In genomic region chr9:127897194-127897692, GRCh38 we compare ENCODE assay signal across 8 cellular contexts. TPM values are rescaled to one million over a fixed set of nuclear protein-coding genes. Genes with fewer than 3 reads are reported as not detected.
A peak's percentile ranks its signal among the peaks of the same experiment; 100 is the strongest.
DNase-seq lines count a peak whose midpoint lies in the region; ATAC-seq and TF ChIP-seq lines count a peak whose summit lies in the region.
"Had no signal": no experiment of that assay in that cellular context is flagged by ENCODE, and none has a peak within 500 bp of the region (broad histone marks: within the 10 kb centered on the region; RNA-seq: fewer than 3 reads in every experiment).

No MANE protein-coding gene starts in this region.

- H3K9me3 ChIP-seq in skeletal muscle tissue (ENCODE audit: control insufficient read depth in 3 of 3, low read length in 3 of 3), result peaks cover 0 to 8% (median 5%) of the 10 kb centered on the region in 3 donors

- H3K36me3 ChIP-seq in brain microvascular endothelial cell (replicated peaks), result peaks cover 39% of the 10 kb centered on the region
- H3K36me3 ChIP-seq in skeletal muscle tissue (ENCODE audit: control insufficient read depth in 3 of 3, insufficient read depth in 3 of 3, low read length in 3 of 3), result peaks cover 38 to 43% (median 40%) of the 10 kb centered on the region in 3 donors

- peaks cover 0 to 2% (median 0%) of the 10 kb centered on the region in 6 donors for H3K9me3 Mint-ChIP-seq in immature natural killer cell

- in situ Hi-C loops in brain microvascular endothelial cell (cut with HindIII; ENCODE audit: low pct_ligation_motif_present, low sequenced_read_pairs), result no loop called here

- H3K9ac ChIP-seq in skeletal muscle tissue (ENCODE audit: low read depth in 1 of 3, low read length in 3 of 3), result peak overlapping the region; percentile 84 to 96 (median 85)

- peaks cover 26 to 39% (median 31%) of the 10 kb centered on the region in 3 donors for H3K4me1 ChIP-seq in skeletal muscle tissue (ENCODE audit: control insufficient read depth in 3 of 3, insufficient read depth in 3 of 3, low read length in 3 of 3)

- H3K27ac ChIP-seq in brain microvascular endothelial cell, result peak overlapping the region; percentile 77
- peak overlapping the region; percentile 96 for H3K27ac ChIP-seq in skeletal muscle tissue (ENCODE audit: low read depth, low read length)

- peaks cover 34 to 43% (median 38%) of the 10 kb centered on the region in 3 donors for H3K36me3 Mint-ChIP-seq in immature natural killer cell

- no peak overlapping the region for H3K4me3 ChIP-seq in GM12865 (ENCODE audit: low read depth, low read length)
- H3K4me3 ChIP-seq in brain microvascular endothelial cell (ENCODE audit: low read depth, low read length), result peak overlapping the region; percentile 27
- peak overlapping the region; percentile 70 to 81 (median 74) for H3K4me3 ChIP-seq in skeletal muscle tissue (ENCODE audit: low read length in 3 of 3)

- no peaks in the 10 kb centered on the region for H3K27me3 ChIP-seq in brain microvascular endothelial cell (replicated peaks)
- H3K27me3 ChIP-seq in skeletal muscle tissue (ENCODE audit: control insufficient read depth in 3 of 3, insufficient read depth in 3 of 3, low read length in 3 of 3), result no peaks in the 10 kb centered on the region

- TF ChIP-seq CTCF in GM12865 (IDR thresholded peaks at IDR 0.05; ENCODE audit: insufficient read depth, low read depth, low read length, missing control alignments), result no peak
- TF ChIP-seq CTCF in brain microvascular endothelial cell (IDR thresholded peaks at IDR 0.05; ENCODE audit: low read depth, low read length, missing control alignments), result no peak

- peak overlapping the region in 5 of 6 donors; percentile 40 to 76 (median 66) for H3K27ac Mint-ChIP-seq in immature natural killer cell
- H3K27ac Mint-ChIP-seq: T-helper 1 cell treated with Interleukin-12 subunit alpha and Interleukin-12 subunit beta and Interleukin-4 antibody, amounts not matched to agents 30 μg/mL and 1 μg/mL, for 36 hours had no signal

- peaks cover 0 to 2% (median 1%) of the 10 kb centered on the region in 3 donors for H3K27me3 Mint-ChIP-seq in immature natural killer cell (ENCODE audit: low read depth in 3 of 3)

- ATAC-seq in HG03460 (IDR thresholded peaks at IDR 0.05; ENCODE audit: unreplicated experiment), result no peak

- H3K4me3 Mint-ChIP-seq in immature natural killer cell, result peak overlapping the region; percentile 62 to 71 (median 65)

- H3K4me1 Mint-ChIP-seq in immature natural killer cell, result peaks cover 53 to 68% of the 10 kb centered on the region in 2 donors

- DNase-seq in GM12865 (ENCODE audit: low read depth) (peak; percentile 40), NCI-H82 (lab: John Stamatoyannopoulos, UW) (peak; percentile 79), brain microvascular endothelial cell (peak; percentile 65), immature natural killer cell (peak in 2 of 3 donors; percentile 28 to 34), COR-L47 (lab: John Stamatoyannopoulos, UW) (no peak)

RNA-seq across cellular contexts. Expression of gene ST6GALNAC6, which starts 2.2 kb away (rescaled TPM):
- polyA plus RNA-seq in immature natural killer cell, result 10 to 100 TPM; 84.0 to 97.8 (median 94.1) TPM
- total RNA-seq in skeletal muscle tissue, result 33.9 TPM

RNA-seq across cellular contexts. Expression of gene ST6GALNAC4, which starts 19.6 kb away (rescaled TPM):
- 10 to 100 TPM in 1 of 3 donors, 1 to 10 TPM in 2; 8.7 to 20.1 (median 9.1) TPM for polyA plus RNA-seq in immature natural killer cell
- total RNA-seq in skeletal muscle tissue, result 23.5 TPM

RNA-seq across cellular contexts. Expression of gene AK1, which starts 19.8 kb away (rescaled TPM):
- 1 to 10 TPM in 1 of 3 donors, under 1 TPM in 1, not detected in 1; 0.12 to 1.0 TPM for polyA plus RNA-seq in immature natural killer cell
- total RNA-seq in skeletal muscle tissue, result 359 TPM

RNA-seq across cellular contexts. Expression of gene PIP5KL1, which starts 33.3 kb away (rescaled TPM):
- polyA plus RNA-seq in immature natural killer cell, result under 1 TPM in 2 of 3 donors, not detected in 1; 0.14 to 0.18 TPM
- total RNA-seq in skeletal muscle tissue, result not detected

RNA-seq across cellular contexts. Expression of gene DPM2, which starts 40.4 kb away (rescaled TPM):
- polyA plus RNA-seq in immature natural killer cell, result 10 to 100 TPM; 48.0 to 79.7 (median 59.8) TPM
- 7.3 TPM for total RNA-seq in skeletal muscle tissue
